In genomic region chr22:26276530-26277200, GRCh38 we compare ENCODE assay signal across 23 cellular contexts.
"Had no signal": no experiment of that assay in that cellular context is flagged by ENCODE, and none has a peak within 500 bp of the region (broad histone marks: within the 10 kb centered on the region; RNA-seq: fewer than 3 reads in every experiment).

No MANE protein-coding gene starts in this region.

- H3K36me3 ChIP-seq: left ventricle myocardium inferior, ovary, sigmoid colon, stomach had no signal

- H2AFZ ChIP-seq: hepatocyte had no signal

- H3K9me3 ChIP-seq: body of pancreas, left ventricle myocardium inferior, ovary, sigmoid colon, stomach had no signal

- H3K4me3 ChIP-seq: body of pancreas, dorsolateral prefrontal cortex, hepatocyte, left ventricle myocardium inferior, ovary, sigmoid colon, stomach had no signal

- H3K36me3 Mint-ChIP-seq: activated CD4-positive, alpha-beta memory T cell treated with anti-CD3 and anti-CD28 coated beads for 36 hours; activated naive CD8-positive, alpha-beta T cell treated with anti-CD3 and anti-CD28 coated beads, Interleukin-2, amount 10 ng/mL, durations not matched to agents 7 days and 5 days; naive thymus-derived CD4-positive, alpha-beta T cell; stimulated activated effector memory CD8-positive, alpha-beta T cell treated with anti-CD3 and anti-CD28 coated beads, Interleukin-12 subunit alpha, Interleukin-12 subunit beta, amount 100 ng/mL, for 72 hours had no signal

- H3K27ac Mint-ChIP-seq: activated CD4-positive, alpha-beta memory T cell treated with anti-CD3 and anti-CD28 coated beads for 36 hours; activated naive CD8-positive, alpha-beta T cell treated with anti-CD3 and anti-CD28 coated beads, Interleukin-2, amount 10 ng/mL, durations not matched to agents 7 days and 5 days; naive thymus-derived CD4-positive, alpha-beta T cell; stimulated activated effector memory CD8-positive, alpha-beta T cell treated with anti-CD3 and anti-CD28 coated beads, Interleukin-12 subunit alpha, Interleukin-12 subunit beta, amount 100 ng/mL, for 72 hours had no signal

- DNase-seq: activated CD4-positive, alpha-beta memory T cell treated with anti-CD3 and anti-CD28 coated beads for 36 hours; activated CD4-positive, alpha-beta T cell treated with anti-CD3 and anti-CD28 coated beads for 4 hours; activated naive CD4-positive, alpha-beta T cell treated with Interleukin-2 at 50 U/mL for 16 hours; activated naive CD8-positive, alpha-beta T cell treated with anti-CD3 and anti-CD28 coated beads, Interleukin-2, amount 10 ng/mL, durations not matched to agents 7 days and 5 days; activated T-cell treated with anti-CD3 and anti-CD28 coated beads for 4 hours; body of pancreas; foreskin fibroblast; islet precursor cell; left ventricle myocardium inferior; mammary epithelial cell; naive thymus-derived CD4-positive, alpha-beta T cell; ovary; sigmoid colon; stimulated activated CD4-positive, alpha-beta T cell treated with anti-CD3 and anti-CD28 coated beads, Interleukin-4, amount 100 ng/mL, for 24 hours; stomach; T-helper 2 cell; trophoblast cell had no signal

- ATAC-seq: activated T-helper 17 cell treated with anti-CD3 and anti-CD28 coated beads, Interleukin-2, amount 50 U/mL, for 72 hours; body of pancreas; naive thymus-derived CD4-positive, alpha-beta T cell; stimulated activated effector memory CD8-positive, alpha-beta T cell treated with anti-CD3 and anti-CD28 coated beads, Interleukin-12 subunit alpha, Interleukin-12 subunit beta, amount 100 ng/mL, for 72 hours had no signal

- H3K79me2 ChIP-seq: hepatocyte had no signal

- H3K4me1 Mint-ChIP-seq: activated naive CD8-positive, alpha-beta T cell treated with anti-CD3 and anti-CD28 coated beads, Interleukin-2, amount 10 ng/mL, durations not matched to agents 7 days and 5 days; activated T-helper 17 cell treated with anti-CD3 and anti-CD28 coated beads, Interleukin-2, amount 50 U/mL, for 72 hours; stimulated activated effector memory CD8-positive, alpha-beta T cell treated with anti-CD3 and anti-CD28 coated beads, Interleukin-12 subunit alpha, Interleukin-12 subunit beta, amount 100 ng/mL, for 72 hours had no signal

- H3K27me3 ChIP-seq: body of pancreas, ovary had no signal

- H3K4me2 ChIP-seq: hepatocyte had no signal

- H3K4me3 Mint-ChIP-seq: activated CD4-positive, alpha-beta memory T cell treated with anti-CD3 and anti-CD28 coated beads for 36 hours; activated naive CD8-positive, alpha-beta T cell treated with anti-CD3 and anti-CD28 coated beads, Interleukin-2, amount 10 ng/mL, durations not matched to agents 7 days and 5 days; activated T-helper 17 cell treated with anti-CD3 and anti-CD28 coated beads, Interleukin-2, amount 50 U/mL, for 72 hours; naive thymus-derived CD4-positive, alpha-beta T cell; stimulated activated effector memory CD8-positive, alpha-beta T cell treated with anti-CD3 and anti-CD28 coated beads, Interleukin-12 subunit alpha, Interleukin-12 subunit beta, amount 100 ng/mL, for 72 hours had no signal

- H3K27ac ChIP-seq: body of pancreas, dorsolateral prefrontal cortex, epithelial cell of prostate, hepatocyte, left ventricle myocardium inferior, ovary, sigmoid colon, stomach, VCaP had no signal

- H3K4me1 ChIP-seq: body of pancreas, left ventricle myocardium inferior, sigmoid colon, stomach had no signal
